ENCODE assay signal across 26 cellular contexts in the genomic region with DNA sequence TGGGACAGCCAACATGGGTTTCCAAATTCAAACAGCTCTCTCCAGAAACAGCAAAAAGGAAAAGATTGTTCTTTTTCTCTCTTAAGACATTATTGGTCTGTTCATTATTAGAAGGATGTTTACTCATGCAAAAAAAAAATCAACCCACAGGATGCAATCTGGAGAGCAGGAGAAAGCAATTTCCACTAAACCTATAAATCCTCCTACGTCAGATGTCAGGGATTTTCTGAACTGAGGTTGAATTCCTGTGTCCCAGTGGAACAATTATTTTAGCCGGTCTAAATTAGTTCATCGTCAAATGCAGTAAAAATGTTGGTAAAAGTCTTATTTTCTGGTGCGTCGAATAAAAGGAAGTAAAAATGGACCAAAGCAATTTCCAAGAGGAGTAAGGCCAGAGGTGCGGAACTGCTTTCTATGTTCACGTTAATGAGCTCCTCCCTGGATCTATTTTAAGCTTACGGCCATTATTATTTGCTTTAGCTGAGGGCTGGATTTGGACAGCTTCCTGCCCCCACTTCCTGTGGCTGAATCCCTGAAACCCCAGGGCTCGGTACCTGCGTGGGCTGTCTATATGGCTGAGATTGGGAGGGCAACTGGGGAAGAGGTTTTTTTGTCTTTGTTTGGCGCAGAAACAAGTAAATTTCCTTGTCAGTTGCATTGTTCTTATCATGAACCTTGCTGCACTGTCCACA. TPM values are rescaled to one million over a fixed set of nuclear protein-coding genes. Genes with fewer than 3 reads are reported as not detected.
DNase-seq lines count a peak whose midpoint lies in the region; ATAC-seq and TF ChIP-seq lines count a peak whose summit lies in the region.
"Had no signal": no experiment of that assay in that cellular context is flagged by ENCODE, and none has a peak within 500 bp of the region (broad histone marks: within the 10 kb centered on the region; RNA-seq: fewer than 3 reads in every experiment).

A gene (minus strand): TSS at position 51 of the 692 bp plus-strand sequence. CDS start 36 bp downstream, at position 15.

- no peaks in the 10 kb centered on the region for H3K36me3 Mint-ChIP-seq in endodermal cell (ENCODE audit: low read depth)
- H3K36me3 Mint-ChIP-seq: activated naive CD4-positive, alpha-beta T cell treated with anti-CD3 and anti-CD28 coated beads, Interleukin-2, amount 50 U/mL, for 24 hours had no signal

- H3K4me1 Mint-ChIP-seq in endodermal cell: peaks cover 4% of the 10 kb centered on the region
- H3K4me1 Mint-ChIP-seq: activated naive CD4-positive, alpha-beta T cell treated with anti-CD3 and anti-CD28 coated beads, Interleukin-2, amount 50 U/mL, for 24 hours; stimulated activated naive CD8-positive, alpha-beta T cell treated with anti-CD3 and anti-CD28 coated beads, Interleukin-15, amount 100 ng/mL, for 72 hours had no signal

- H3K36me3 ChIP-seq in endodermal cell (ENCODE audit: control insufficient read depth, insufficient read depth, low read length) (no peaks in the 10 kb centered on the region), tibial artery (no peaks in the 10 kb centered on the region), thyroid gland (no peaks in the 10 kb centered on the region)
- H3K36me3 ChIP-seq: heart left ventricle, left ventricle myocardium inferior, pancreas, sigmoid colon, upper lobe of right lung had no signal

- no peak within 1 kb of the TSS for H3K27ac ChIP-seq in endodermal cell (ENCODE audit: low read depth, low read length)
- peak within 1 kb of the TSS; percentile 34 to 38 for H3K27ac ChIP-seq in tibial artery
- no peak within 1 kb of the TSS for H3K27ac ChIP-seq in thyroid gland
- H3K27ac ChIP-seq: heart left ventricle, left ventricle myocardium inferior, pancreas, sigmoid colon, SK-N-MC, upper lobe of right lung had no signal

- H3K27ac Mint-ChIP-seq in endodermal cell: peak within 1 kb of the TSS; percentile 5
- H3K27ac Mint-ChIP-seq: activated naive CD4-positive, alpha-beta T cell treated with anti-CD3 and anti-CD28 coated beads, Interleukin-2, amount 50 U/mL, for 24 hours; activated T-cell treated with anti-CD3 and anti-CD28 coated beads, Interleukin-2, amount 50 U/mL, for 72 hours; stimulated activated naive CD8-positive, alpha-beta T cell treated with anti-CD3 and anti-CD28 coated beads, Interleukin-15, amount 100 ng/mL, for 72 hours had no signal

- H3K9me3 Mint-ChIP-seq in endodermal cell: no peaks in the 10 kb centered on the region
- H3K9me3 Mint-ChIP-seq: activated naive CD4-positive, alpha-beta T cell treated with anti-CD3 and anti-CD28 coated beads, Interleukin-2, amount 50 U/mL, for 24 hours; activated T-cell treated with anti-CD3 and anti-CD28 coated beads, Interleukin-2, amount 50 U/mL, for 72 hours; stimulated activated naive CD8-positive, alpha-beta T cell treated with anti-CD3 and anti-CD28 coated beads, Interleukin-15, amount 100 ng/mL, for 72 hours had no signal

- intact Hi-C loops in tibial artery (cut with DNase I; ENCODE audit: low total_unique reads) (no loop called here), thyroid gland (cut with DNase I) (no loop called here)

- 92 to 97% methylated on average over 10 to 11 of the region's 11 CpGs for WGBS in endodermal cell (ENCODE audit: insufficient coverage in 1 of 2, insufficient read length in 1 of 2), 2 experiments
- WGBS in thyroid gland, 2 donors: 58 to 60% methylated on average over 11 of the region's 11 CpGs

- no peak within 1 kb of the TSS for H3K4me3 ChIP-seq in endodermal cell (ENCODE audit: low read length)
- peak within 1 kb of the TSS; percentile 22 to 26 for H3K4me3 ChIP-seq in tibial artery
- H3K4me3 ChIP-seq in thyroid gland (replicated peaks in 1 of 3): no peak within 1 kb of the TSS
- H3K4me3 ChIP-seq: heart left ventricle, left ventricle myocardium inferior, pancreas, sigmoid colon, SK-N-MC, upper lobe of right lung had no signal

- no peak within 1 kb of the TSS for H3K4me3 Mint-ChIP-seq in endodermal cell
- H3K4me3 Mint-ChIP-seq: activated naive CD4-positive, alpha-beta T cell treated with anti-CD3 and anti-CD28 coated beads, Interleukin-2, amount 50 U/mL, for 24 hours; activated T-cell treated with anti-CD3 and anti-CD28 coated beads, Interleukin-2, amount 50 U/mL, for 72 hours; stimulated activated naive CD8-positive, alpha-beta T cell treated with anti-CD3 and anti-CD28 coated beads, Interleukin-15, amount 100 ng/mL, for 72 hours had no signal

- peak; percentile 31 for DNase-seq in NCI-H82 (lab: John Stamatoyannopoulos, UW)
- no peak for DNase-seq in NCI-H82 treated with DMSO at 0.1 percent for 48 hours (lab: John Stamatoyannopoulos, UW; ENCODE audit: unreplicated experiment)
- DNase-seq in NOMO-1 treated with DMSO at 0.1 percent for 48 hours (lab: John Stamatoyannopoulos, UW; ENCODE audit: unreplicated experiment): peak; percentile 68
- DNase-seq in endodermal cell: no peak
- peak in 1 of 2 donors; percentile 43 for DNase-seq in tibial artery
- DNase-seq in thyroid gland: no peak
- DNase-seq in stimulated activated naive CD4-positive, alpha-beta T cell (lab: John Stamatoyannopoulos, UW): no peak
- DNase-seq: activated T-cell treated with anti-CD3 and anti-CD28 coated beads, Interleukin-2, amount 50 U/mL, for 72 hours; H7; IMR-90; left ventricle myocardium inferior; MM.1S; NCI-H1930; pancreas; sigmoid colon; stimulated activated CD4-positive, alpha-beta T cell treated with anti-CD3 and anti-CD28 coated beads, Interleukin-2, amount 100 ng/mL, for 24 hours; stimulated activated naive CD8-positive, alpha-beta T cell treated with anti-CD3 and anti-CD28 coated beads, Interleukin-15, amount 100 ng/mL, for 72 hours; upper lobe of right lung had no signal

- H3K27me3 Mint-ChIP-seq in endodermal cell (ENCODE audit: insufficient read depth): peaks cover 2% of the 10 kb centered on the region
- H3K27me3 Mint-ChIP-seq: activated naive CD4-positive, alpha-beta T cell treated with anti-CD3 and anti-CD28 coated beads, Interleukin-2, amount 50 U/mL, for 24 hours had no signal

- TF ChIP-seq POLR2A in thyroid gland (IDR thresholded peaks at IDR 0.05): no peak

- H3K9ac ChIP-seq in endodermal cell (ENCODE audit: extremely low read depth, low read length, poor library complexity, severe bottlenecking): no peak within 1 kb of the TSS

- ATAC-seq in GM18519 (IDR thresholded peaks at IDR 0.05; ENCODE audit: low FRiP score, unreplicated experiment): no peak
- ATAC-seq: activated T-cell treated with anti-CD3 and anti-CD28 coated beads, Interleukin-2, amount 50 U/mL, for 72 hours; heart left ventricle; pancreas; stimulated activated naive CD8-positive, alpha-beta T cell treated with anti-CD3 and anti-CD28 coated beads, Interleukin-15, amount 100 ng/mL, for 72 hours; upper lobe of right lung had no signal

- H3K27me3 ChIP-seq in endodermal cell (ENCODE audit: control insufficient read depth, insufficient read depth, low read length, poor library complexity, severe bottlenecking) (no peaks in the 10 kb centered on the region), tibial artery (no peaks in the 10 kb centered on the region), thyroid gland (no peaks in the 10 kb centered on the region)
- H3K27me3 ChIP-seq: heart left ventricle, pancreas, sigmoid colon, upper lobe of right lung had no signal

- H3K4me1 ChIP-seq in endodermal cell (ENCODE audit: control insufficient read depth, insufficient read depth, low read length): no peaks in the 10 kb centered on the region
- peaks cover 0 to 25% (median 14%) of the 10 kb centered on the region in 4 donors for H3K4me1 ChIP-seq in tibial artery
- no peaks in the 10 kb centered on the region for H3K4me1 ChIP-seq in thyroid gland
- H3K4me1 ChIP-seq: left ventricle myocardium inferior, pancreas, upper lobe of right lung had no signal

- no peaks in the 10 kb centered on the region for H3K9me3 ChIP-seq in endodermal cell (ENCODE audit: control insufficient read depth, low read length)
- H3K9me3 ChIP-seq in tibial artery: no peaks in the 10 kb centered on the region
- H3K9me3 ChIP-seq in thyroid gland: no peaks in the 10 kb centered on the region
- H3K9me3 ChIP-seq: heart left ventricle, left ventricle myocardium inferior, pancreas, sigmoid colon, upper lobe of right lung had no signal

- TF ChIP-seq CTCF in endodermal cell (conservative IDR thresholded peaks at IDR 0.05) (no peak), tibial artery (IDR thresholded peaks at IDR 0.05) (no peak), thyroid gland (IDR thresholded peaks at IDR 0.05) (no peak)

RNA-seq across cellular contexts. Expression of the gene that starts here (rescaled TPM):
- total RNA-seq in endodermal cell: under 1 TPM in 1 of 2 donors, not detected in 1; 0.46 TPM
- polyA plus RNA-seq in endodermal cell (2013, experiment 1 of 2): 0.11 TPM
- not detected for polyA plus RNA-seq in endodermal cell (2013, experiment 2 of 2)
- total RNA-seq in thyroid gland: not detected
- total RNA-seq: activated T-cell treated with anti-CD3 and anti-CD28 coated beads, Interleukin-2, amount 50 U/mL, for 72 hours; chondrocyte; fibroblast of lung; heart left ventricle; IMR-90; left ventricle myocardium inferior; NCI-H460; pancreas; sigmoid colon; upper lobe of right lung had no signal
- polyA plus RNA-seq: BJ, fibroblast of lung, heart left ventricle, IMR-90 had no signal

Comparison
In these comparisons a context has a peak if more than half of its experiments do, and no peak if none do; other contexts are left out.
1. DNase-seq: peak in NCI-H82 (single experiment) and NOMO-1 treated with DMSO at 0.1 percent for 48 hours (single experiment); none in NCI-H82 treated with DMSO at 0.1 percent for 48 hours (single experiment), endodermal cell (single experiment), thyroid gland (0 of 2) and stimulated activated naive CD4-positive, alpha-beta T cell (0 of 6).
2. H3K27ac ChIP-seq: peak in tibial artery (2 of 2); none in endodermal cell (single experiment) and thyroid gland (0 of 3).
3. H3K4me3 ChIP-seq: peak in tibial artery (2 of 2); none in endodermal cell (single experiment) and thyroid gland (0 of 3).